In the genomic region with DNA sequence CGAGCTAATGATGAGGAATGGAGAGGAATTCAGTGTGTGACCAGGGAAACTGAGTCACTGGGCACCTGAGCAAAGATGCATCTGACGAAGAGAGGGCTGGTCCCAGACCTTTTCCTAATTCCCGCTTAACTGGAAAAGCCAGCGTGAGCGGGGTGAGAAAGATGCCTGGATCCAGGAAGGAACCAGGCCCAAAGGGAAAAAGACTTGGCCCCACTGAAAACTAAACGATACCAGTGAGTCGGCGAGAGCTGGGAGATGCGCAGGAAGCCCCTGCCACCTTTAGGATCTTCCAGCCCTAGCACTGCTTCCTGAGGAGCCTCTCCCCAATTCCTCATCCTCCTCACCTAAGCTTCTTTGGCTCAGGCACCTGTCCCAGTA, we compare ENCODE assay signal across 1 cellular context.
TF ChIP-seq lines count a peak whose summit lies in the region.

No MANE protein-coding gene starts in this region.

TF ChIP-seq in SK-N-SH, 30 proteins besides CTCF, POLR2A, EP300 and RAD21 (continued from another document):
- TF ChIP-seq IRF3 (IDR thresholded peaks at IDR 0.05; ENCODE audit: low read depth, low read length) (no peak), RCOR1 (IDR thresholded peaks at IDR 0.05; ENCODE audit: low read length) (no peak), CHD2 (IDR thresholded peaks at IDR 0.05; ENCODE audit: low read length, partially characterized antibody) (no peak), SMC3 (IDR thresholded peaks at IDR 0.05; ENCODE audit: low read depth, low read length) (no peak), EZH2phosphoT487 (IDR thresholded peaks at IDR 0.05; ENCODE audit: borderline replicate concordance, low read depth) (no peak), RXRA (IDR thresholded peaks at IDR 0.05; ENCODE audit: borderline replicate concordance, low read depth) (no peak)
